In genomic region chr3:143847787-143848631, GRCh38 we compare ENCODE assay signal across 8 cellular contexts. TPM values are rescaled to one million over a fixed set of nuclear protein-coding genes. Genes with fewer than 3 reads are reported as not detected.
DNase-seq lines count a peak whose midpoint lies in the region; TF ChIP-seq lines count a peak whose summit lies in the region.

Gene SLC9A9 (minus strand): TSS chr3:143848468. CDS start chr3:143848322, 146 bp downstream.

- H3K27ac ChIP-seq in colonic mucosa, result peak within 1 kb of the TSS; percentile 53

- H3K9ac ChIP-seq in colonic mucosa (ENCODE audit: low read depth in 2 of 2, low read length in 2 of 2), result peak within 1 kb of the TSS; percentile 58 to 78

- peak within 1 kb of the TSS; percentile 26 for H3K4me3 ChIP-seq in HAP-1
- peak within 1 kb of the TSS; percentile 54 for H3K4me3 ChIP-seq in MG63
- peak within 1 kb of the TSS; percentile 35 for H3K4me3 ChIP-seq in colonic mucosa

- H3K4me1 ChIP-seq in HAP-1 (peaks cover 9% of the 10 kb centered on the region), colonic mucosa (no peaks in the 10 kb centered on the region)

- TF ChIP-seq CTCF in colonic mucosa (IDR thresholded peaks at IDR 0.05), result no peak

- H3K27me3 ChIP-seq in HAP-1 (ENCODE audit: low read depth) (no peaks in the 10 kb centered on the region), MG63 (no peaks in the 10 kb centered on the region), colonic mucosa (no peaks in the 10 kb centered on the region)

- in situ Hi-C loops in HAP-1 (cut with MboI; ENCODE audit: low sequenced_read_pairs), result no loop called here

- peak; percentile 29 for DNase-seq in NK-92 treated with Interleukin-12 subunit alpha and Interleukin-12 subunit beta, amount 100 ng/mL, for 24 hours (lab: John Stamatoyannopoulos, UW)
- DNase-seq in NK-92 (lab: John Stamatoyannopoulos, UW; ENCODE audit: unreplicated experiment), result no peak
- peak; percentile 43 to 54 for DNase-seq in HAP-1 (ENCODE audit: low spot score in 2 of 2)
- no peak for DNase-seq in MG63
- peak; percentile 9 for DNase-seq in T-helper 9 cell
- peak; percentile 30 for DNase-seq in colonic mucosa
- DNase-seq in kidney glomerular epithelial cell (lab: John Stamatoyannopoulos, UW), result peak; percentile 60
- DNase-seq in stimulated activated CD4-positive, alpha-beta T cell treated with anti-CD3 and anti-CD28 coated beads, Interleukin-2, amount 100 ng/mL, for 4 hours (ENCODE audit: low read depth), result peak; percentile 6

- no peaks in the 10 kb centered on the region for H3K9me3 ChIP-seq in HAP-1
- no peaks in the 10 kb centered on the region for H3K9me3 ChIP-seq in MG63
- no peaks in the 10 kb centered on the region for H3K9me3 ChIP-seq in colonic mucosa

- intact Hi-C loops in colonic mucosa (cut with DNase I), result no loop called here

- H3K36me3 ChIP-seq in HAP-1 (replicated peaks) (no peaks in the 10 kb centered on the region), MG63 (no peaks in the 10 kb centered on the region), colonic mucosa (no peaks in the 10 kb centered on the region)

RNA-seq across cellular contexts. Expression of gene SLC9A9, which starts in this region (rescaled TPM):
- total RNA-seq in MG63 (2014; rRNA removed; shearing (Covaris generic); ENCODE audit: low replicate concordance), result 0.20 and 10.1 TPM in 2 replicates
- total RNA-seq in colonic mucosa, result 1 to 10 TPM; 2.5 to 6.5 TPM

Comparison
In these comparisons a context has a peak if more than half of its experiments do, and no peak if none do; other contexts are left out.
1. DNase-seq: peak in NK-92 treated with Interleukin-12 subunit alpha and Interleukin-12 subunit beta, amount 100 ng/mL, for 24 hours (single experiment), HAP-1 (2 of 2), T-helper 9 cell (single experiment), colonic mucosa (single experiment), kidney glomerular epithelial cell (single experiment) and stimulated activated CD4-positive, alpha-beta T cell treated with anti-CD3 and anti-CD28 coated beads, Interleukin-2, amount 100 ng/mL, for 4 hours (single experiment); none in NK-92 (single experiment) and MG63 (single experiment).
2. Peak in every context shown above with its lines, with median percentiles within 50 percentile points of each other: H3K4me3 ChIP-seq.